In the genomic region with DNA sequence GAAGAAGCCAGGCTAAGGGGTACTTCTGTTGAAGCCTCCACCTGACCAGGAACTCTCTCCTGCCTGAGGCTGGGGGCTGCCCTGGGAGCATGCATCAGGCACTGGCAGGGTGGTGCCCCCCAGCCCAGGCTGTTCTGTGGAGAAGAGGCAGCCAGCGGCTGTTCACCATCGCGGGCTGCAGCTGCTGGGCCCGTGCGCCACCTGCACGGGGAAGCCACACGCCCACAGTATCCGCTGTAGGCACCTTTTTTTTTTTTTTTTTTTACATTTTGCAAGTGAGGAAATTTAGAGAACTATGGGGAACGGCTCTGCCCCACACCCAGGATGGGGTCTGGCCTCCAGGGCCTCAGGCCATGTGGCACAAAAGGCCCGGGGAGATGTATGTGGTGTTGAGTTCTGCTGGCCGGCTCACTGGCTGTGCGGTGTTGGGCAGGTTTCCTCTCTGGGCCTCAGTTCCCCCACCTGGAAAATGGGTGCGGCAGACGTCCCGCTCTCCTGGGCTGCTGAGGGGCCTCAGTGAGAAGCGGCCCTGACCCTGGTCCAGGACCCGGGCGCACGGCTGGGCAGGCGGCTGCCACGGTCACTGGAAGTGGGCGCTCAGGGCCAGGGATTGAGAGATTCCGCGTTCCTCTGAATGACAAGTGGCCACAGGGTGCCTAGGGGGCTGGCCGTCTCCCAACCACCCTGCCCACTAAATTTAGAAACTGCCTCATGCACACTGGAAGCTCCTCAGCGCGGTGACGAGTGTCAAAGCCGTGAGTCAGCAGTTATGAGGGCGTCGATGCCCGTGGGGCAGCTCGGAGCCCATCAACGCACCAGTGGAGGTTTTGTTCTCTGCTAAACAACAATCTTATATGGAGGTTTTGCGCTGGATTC, we compare ENCODE assay signal across 6 cellular contexts. TPM values are rescaled to one million over a fixed set of nuclear protein-coding genes. Genes with fewer than 3 reads are reported as not detected.
DNase-seq lines count a peak whose midpoint lies in the region; ATAC-seq and TF ChIP-seq lines count a peak whose summit lies in the region.

No MANE protein-coding gene starts in this region.

- CTCF ChIA-PET in PC-3 (lab: Charles Lee): interaction anchor here (0.6 to 1.0 kb wide), 3 partner anchors 19 to 144 kb away, joined by 3 read pairs; a partner anchor contains a TSS

- H3K27me3 ChIP-seq in PC-3 (ENCODE audit: low read length): no peaks in the 10 kb centered on the region

- POLR2A ChIA-PET in PC-3 (lab: Charles Lee; ENCODE audit: unreplicated experiment): no interaction called here

- peak overlapping the region; percentile 57 for H3K4me3 Mint-ChIP-seq in chondrocyte (ENCODE audit: unreplicated experiment)

- peak overlapping the region; percentile 58 for H3K4me2 ChIP-seq in PC-3 (ENCODE audit: low read length)

- no TSS peak for BruUV-seq in PC-3 (replicated peaks; lab: Mats Ljungman, UMichigan)

- no peaks in the 10 kb centered on the region for H3K36me3 ChIP-seq in PC-3 (ENCODE audit: low read depth, low read length)

- peak overlapping the region; percentile 80 for H3K27ac ChIP-seq in PC-3 (ENCODE audit: low read length)

- ATAC-seq in PC-3: peak; percentile 87
- ATAC-seq in GM19324 (IDR thresholded peaks at IDR 0.05; ENCODE audit: low FRiP score, unreplicated experiment): no peak

- peak overlapping the region; percentile 67 for H2AFZ ChIP-seq in PC-3 (ENCODE audit: low read length)

- H4K20me1 ChIP-seq in PC-3 (ENCODE audit: low read length): no peaks in the 10 kb centered on the region

- H3F3A ChIP-seq in PC-3 (ENCODE audit: low read length, unreplicated experiment): no peaks in the 10 kb centered on the region

- no peaks in the 10 kb centered on the region for H3K9me3 Mint-ChIP-seq in chondrocyte (ENCODE audit: low read depth)

- H3K79me2 ChIP-seq in PC-3 (ENCODE audit: low read length): no peaks in the 10 kb centered on the region

- intact Hi-C loops in PC-3 (cut with micrococcal nuclease): no loop called here
- intact Hi-C loops in posterior vena cava (cut with DNase I): no loop called here

- H3K36me3 Mint-ChIP-seq in chondrocyte (ENCODE audit: low read depth): no peaks in the 10 kb centered on the region

- peak overlapping the region; percentile 98 for H3K27ac Mint-ChIP-seq in chondrocyte (ENCODE audit: unreplicated experiment)

- H3K9ac ChIP-seq in PC-3 (ENCODE audit: low read length): peak overlapping the region; percentile 60

- no peaks in the 10 kb centered on the region for H3K9me2 ChIP-seq in PC-3 (replicated peaks; ENCODE audit: low read length)

- peaks cover 35% of the 10 kb centered on the region for H3K4me1 Mint-ChIP-seq in chondrocyte (ENCODE audit: low read depth)

- TF ChIP-seq CTCF in PC-3 (conservative IDR thresholded peaks at IDR 0.05; ENCODE audit: low read depth, low read length) (no peak), chondrocyte (IDR thresholded peaks at IDR 0.05) (peak; percentile 10)

- H3K9me3 ChIP-seq in PC-3 (ENCODE audit: low read length): no peaks in the 10 kb centered on the region

- H3K4me3 ChIP-seq in PC-3 (ENCODE audit: low read length): no peak overlapping the region

- DNase-seq in GF-D8 (lab: John Stamatoyannopoulos, UW): peak; percentile 93
- DNase-seq in PC-3: peak; percentile 92
- no peak for DNase-seq in chondrocyte (ENCODE audit: low spot score)
- DNase-seq in posterior vena cava (ENCODE audit: low spot score): peak; percentile 93
- DNase-seq in NCI-H526 treated with DMSO at 0.1 percent for 48 hours (lab: John Stamatoyannopoulos, UW): no peak

- peaks cover 20% of the 10 kb centered on the region for H3K4me1 ChIP-seq in PC-3 (ENCODE audit: insufficient read depth, low read length)

- H3K27me3 Mint-ChIP-seq in chondrocyte (ENCODE audit: low read depth): no peaks in the 10 kb centered on the region

RNA-seq across cellular contexts. Expression of a gene that starts 8.8 kb away (rescaled TPM):
- total RNA-seq in PC-3 (2014; rRNA removed) (62.9 and 92.6 TPM in 2 replicates), chondrocyte (74.8 to 94.4 TPM (median 80.4 TPM) in 3 replicates), posterior vena cava (10 to 100 TPM; 50.3 to 55.1 TPM)

RNA-seq across cellular contexts. Expression of a gene that starts 17.5 kb away (rescaled TPM):
- 61.6 and 83.3 TPM in 2 replicates for total RNA-seq in PC-3 (2014; rRNA removed)
- total RNA-seq in chondrocyte: 21.4 to 36.1 TPM (median 35.9 TPM) in 3 replicates
- 100 to 1,000 TPM in 1 of 2 donors, 10 to 100 TPM in 1; 49.4 to 138 TPM for total RNA-seq in posterior vena cava

RNA-seq across cellular contexts. Expression of a gene that starts 43.0 kb away (rescaled TPM):
- total RNA-seq in PC-3 (2014; rRNA removed) (23.1 and 31.3 TPM in 2 replicates), chondrocyte (0.07 to 0.22 TPM (median 0.15 TPM) in 3 replicates), posterior vena cava (not detected)

RNA-seq across cellular contexts. Expression of a gene that starts 53.7 kb away (rescaled TPM):
- 52.8 and 72.6 TPM in 2 replicates for total RNA-seq in PC-3 (2014; rRNA removed)
- total RNA-seq in chondrocyte: 44.5 to 56.9 TPM (median 45.2 TPM) in 3 replicates
- 10 to 100 TPM; 33.3 to 38.5 TPM for total RNA-seq in posterior vena cava

RNA-seq across cellular contexts. Expression of a gene that starts 56.8 kb away (rescaled TPM):
- total RNA-seq in PC-3 (2014; rRNA removed): 133 and 171 TPM in 2 replicates
- total RNA-seq in chondrocyte: 29.9 to 31.9 TPM (median 31.7 TPM) in 3 replicates
- total RNA-seq in posterior vena cava: 10 to 100 TPM; 13.9 to 19.0 TPM

Comparison
In these comparisons a context has a peak if more than half of its experiments do, and no peak if none do; other contexts are left out.
1. DNase-seq: peak in GF-D8 (single experiment), PC-3 (single experiment) and posterior vena cava (single experiment); none in chondrocyte (single experiment) and NCI-H526 treated with DMSO at 0.1 percent for 48 hours (single experiment).
2. RNA of a gene that starts 43.0 kb away (total RNA-seq): 23.1 to 31.3 TPM in PC-3; 0.07 to 0.22 TPM in chondrocyte and not detected in posterior vena cava; every median in the first group is over 10 times any median in the second.